Comparison of ENCODE assay signal across 29 cellular contexts in the genomic region with DNA sequence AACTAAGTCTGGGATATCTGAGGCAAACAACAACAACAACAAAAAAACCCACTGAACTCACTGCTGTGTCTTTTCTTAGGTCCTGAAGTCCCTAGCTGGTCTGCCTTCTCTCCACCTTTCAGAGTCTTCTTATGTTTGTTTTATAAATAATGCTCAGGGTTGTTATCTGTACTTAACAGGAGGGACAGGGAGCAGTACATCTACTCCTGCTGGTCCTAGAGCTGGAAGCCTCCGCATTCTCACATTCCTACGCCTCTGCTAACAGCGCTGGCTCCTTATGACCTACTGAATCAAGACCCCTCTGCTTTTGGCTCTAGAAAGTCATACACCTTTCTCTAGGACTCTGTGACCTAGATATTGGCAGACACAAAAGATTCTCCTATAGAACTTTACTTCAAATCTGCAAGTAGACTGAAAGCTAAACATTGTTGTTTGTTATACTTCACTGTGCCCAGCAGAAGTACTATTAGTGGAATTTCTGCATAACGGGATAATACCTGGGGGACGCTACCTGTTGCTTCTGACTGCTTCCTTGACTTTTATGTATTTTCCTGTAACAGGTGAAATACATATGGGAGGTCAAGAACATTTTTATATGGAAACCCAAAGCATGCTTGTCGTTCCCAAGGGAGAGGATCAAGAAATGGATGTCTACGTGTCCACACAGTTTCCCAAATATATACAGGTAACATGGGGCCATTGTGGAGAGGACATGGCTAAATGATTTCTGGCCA.
"Had no signal": no experiment of that assay in that cellular context is flagged by ENCODE, and none has a peak within 500 bp of the region (broad histone marks: within the 10 kb centered on the region; RNA-seq: fewer than 3 reads in every experiment).

No MANE protein-coding gene starts in this region.

- H3K27me3 ChIP-seq: adrenal gland, body of pancreas, esophagus squamous epithelium, gastroesophageal sphincter had no signal

- ATAC-seq: activated T-cell treated with anti-CD3 and anti-CD28 coated beads, Interleukin-2, amount 50 U/mL, for 4 hours; activated T-helper 17 cell treated with anti-CD3 and anti-CD28 coated beads, Interleukin-2, amount 50 U/mL, for 72 hours; body of pancreas; effector memory CD8-positive, alpha-beta T cell; WTC11 had no signal

- H3K36me3 Mint-ChIP-seq: activated naive CD8-positive, alpha-beta T cell; WTC11 had no signal

- H3K4me3 Mint-ChIP-seq: activated CD4-positive, alpha-beta memory T cell treated with anti-CD3 and anti-CD28 coated beads, Interleukin-2, amount 10 ng/mL, durations not matched to agents 7 days and 5 days; activated CD4-positive, alpha-beta T cell treated with anti-CD3 and anti-CD28 coated beads, Interleukin-2, amount 10 ng/mL, durations not matched to agents 7 days and 5 days; activated naive CD8-positive, alpha-beta T cell; activated T-cell treated with anti-CD3 and anti-CD28 coated beads, Interleukin-2, amount 50 U/mL, for 4 hours; activated T-helper 17 cell treated with anti-CD3 and anti-CD28 coated beads, Interleukin-2, amount 50 U/mL, for 72 hours; effector memory CD8-positive, alpha-beta T cell; WTC11 had no signal

- H3K4me1 ChIP-seq: body of pancreas, esophagus squamous epithelium, gastroesophageal sphincter had no signal

- H3K27ac ChIP-seq: body of pancreas, esophagus squamous epithelium, gastroesophageal sphincter, heart left ventricle, VCaP had no signal

- H3K4me3 ChIP-seq: adrenal gland, body of pancreas, esophagus squamous epithelium, gastroesophageal sphincter, heart left ventricle had no signal

- H3K4me1 Mint-ChIP-seq: activated CD4-positive, alpha-beta memory T cell treated with anti-CD3 and anti-CD28 coated beads, Interleukin-2, amount 10 ng/mL, durations not matched to agents 7 days and 5 days; activated CD4-positive, alpha-beta T cell treated with anti-CD3 and anti-CD28 coated beads, Interleukin-2, amount 10 ng/mL, durations not matched to agents 7 days and 5 days; activated T-helper 17 cell treated with anti-CD3 and anti-CD28 coated beads, Interleukin-2, amount 50 U/mL, for 72 hours; WTC11 had no signal

- H3K27ac Mint-ChIP-seq: activated CD4-positive, alpha-beta memory T cell treated with anti-CD3 and anti-CD28 coated beads, Interleukin-2, amount 10 ng/mL, durations not matched to agents 7 days and 5 days; activated CD4-positive, alpha-beta T cell treated with anti-CD3 and anti-CD28 coated beads, Interleukin-2, amount 10 ng/mL, durations not matched to agents 7 days and 5 days; activated naive CD8-positive, alpha-beta T cell; activated T-helper 17 cell treated with anti-CD3 and anti-CD28 coated beads, Interleukin-2, amount 50 U/mL, for 72 hours; effector memory CD8-positive, alpha-beta T cell; WTC11 had no signal

- DNase-seq: activated CD4-positive, alpha-beta memory T cell treated with anti-CD3 and anti-CD28 coated beads, Interleukin-2, amount 10 ng/mL, durations not matched to agents 7 days and 5 days; activated CD4-positive, alpha-beta T cell treated with anti-CD3 and anti-CD28 coated beads for 1 hour; activated CD4-positive, alpha-beta T cell treated with anti-CD3 and anti-CD28 coated beads for 4 hours; activated CD4-positive, alpha-beta T cell treated with anti-CD3 and anti-CD28 coated beads, Interleukin-2, amount 10 ng/mL, durations not matched to agents 7 days and 5 days; activated CD4-positive, alpha-beta T cell treated with anti-CD3 and anti-CD28 coated beads, Interleukin-2, amount 50 U/mL, for 4 hours; activated effector memory CD4-positive, alpha-beta T cell treated with Interleukin-2 at 50 U/mL for 16 hours; activated gamma-delta T cell treated with Interleukin-2 at 50 U/mL for 16 hours; activated naive CD4-positive, alpha-beta T cell treated with anti-CD3 and anti-CD28 coated beads, Interleukin-2, amount 50 U/mL, for 16 hours; activated naive CD4-positive, alpha-beta T cell treated with Interleukin-2 at 50 U/mL for 16 hours; activated T-cell treated with anti-CD3 and anti-CD28 coated beads, Interleukin-2, amount 50 U/mL, for 4 hours; adrenal gland; amygdala; aorta; caudate nucleus; cortex of kidney; dermis blood vessel endothelial cell; effector CD4-positive, alpha-beta T cell; effector memory CD8-positive, alpha-beta T cell; esophagus squamous epithelium; foreskin melanocyte; heart left ventricle; hypothalamus; T-helper 2 cell had no signal

- H3K9me3 Mint-ChIP-seq: activated CD4-positive, alpha-beta memory T cell treated with anti-CD3 and anti-CD28 coated beads, Interleukin-2, amount 10 ng/mL, durations not matched to agents 7 days and 5 days; activated CD4-positive, alpha-beta T cell treated with anti-CD3 and anti-CD28 coated beads, Interleukin-2, amount 10 ng/mL, durations not matched to agents 7 days and 5 days; activated T-cell treated with anti-CD3 and anti-CD28 coated beads, Interleukin-2, amount 50 U/mL, for 4 hours; activated T-helper 17 cell treated with anti-CD3 and anti-CD28 coated beads, Interleukin-2, amount 50 U/mL, for 72 hours; WTC11 had no signal

- H3K9me3 ChIP-seq: body of pancreas, esophagus squamous epithelium had no signal
